In the genomic region with DNA sequence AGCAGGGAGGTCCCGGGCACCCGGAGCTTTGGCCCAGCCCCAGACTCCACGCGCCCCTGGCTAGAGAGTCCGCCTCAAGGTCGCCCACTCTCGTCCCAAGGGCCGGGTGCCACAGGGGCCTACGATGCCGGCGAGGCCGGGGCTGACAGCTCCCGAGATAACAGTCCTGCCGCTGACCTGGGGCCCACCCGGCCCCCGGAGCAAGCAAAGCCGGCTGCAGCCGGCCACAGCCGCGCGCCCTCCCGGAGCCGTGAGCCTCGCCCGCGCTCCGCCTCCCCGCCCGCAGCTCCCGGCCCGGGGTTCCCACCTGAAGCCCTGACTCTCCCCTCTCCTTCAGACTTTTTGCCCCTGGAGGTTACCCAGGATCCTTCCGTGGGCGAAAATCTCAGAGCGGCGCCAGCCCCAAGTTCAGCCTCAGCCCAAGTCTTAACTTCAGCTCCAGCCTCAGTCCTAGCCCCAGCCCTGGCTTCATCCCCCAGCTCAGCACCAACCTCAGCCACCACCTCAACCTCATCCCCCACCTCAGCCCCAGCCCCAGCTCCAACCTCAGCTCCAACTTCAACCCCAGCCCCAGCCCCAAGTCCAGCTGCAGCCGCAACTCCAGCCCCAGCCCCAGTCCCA, we compare ENCODE assay signal across 3 cellular contexts.
TF ChIP-seq lines count a peak whose summit lies in the region.

No MANE protein-coding gene starts in this region.

TF ChIP-seq in SK-N-SH, 30 proteins besides CTCF, POLR2A, EP300 and RAD21:
- TF ChIP-seq NRF1 (IDR thresholded peaks at IDR 0.05; ENCODE audit: low read depth, low read length) (no peak), ELF1 (IDR thresholded peaks at IDR 0.05) (no peak), TAF1 (IDR thresholded peaks at IDR 0.05; ENCODE audit: borderline replicate concordance, low read depth, low read length) (no peak)
TF ChIP-seq in SK-N-SH: peak in this region for 0.

TF ChIP-seq in SK-N-SH treated with all-trans-retinoic acid at 6 μM for 48 hours, 23 proteins besides CTCF, POLR2A, EP300 and RAD21:
- no peak for TF ChIP-seq SNAI2 (CRISPR knock-in tag; IDR thresholded peaks at IDR 0.05)
- no peak for TF ChIP-seq CSDC2 (CRISPR knock-in tag; IDR thresholded peaks at IDR 0.05)
- TF ChIP-seq PPARA (CRISPR knock-in tag; IDR thresholded peaks at IDR 0.05; ENCODE audit: borderline replicate concordance): no peak

TF ChIP-seq in K562, 482 proteins besides CTCF, POLR2A, EP300 and RAD21 (continues in another document):
- no peak for TF ChIP-seq HIVEP1 (CRISPR knock-in tag; IDR thresholded peaks at IDR 0.05)
- no peak for TF ChIP-seq ERF (CRISPR knock-in tag; IDR thresholded peaks at IDR 0.05)
- TF ChIP-seq LEF1 (IDR thresholded peaks at IDR 0.05): no peak
- no peak for TF ChIP-seq TEAD2 (tag; IDR thresholded peaks at IDR 0.05)
- no peak for TF ChIP-seq ZNF696 (CRISPR knock-in tag; conservative IDR thresholded peaks at IDR 0.05)
- TF ChIP-seq SREBF2 (CRISPR knock-in tag; IDR thresholded peaks at IDR 0.05): no peak
- TF ChIP-seq, protein P1, sequence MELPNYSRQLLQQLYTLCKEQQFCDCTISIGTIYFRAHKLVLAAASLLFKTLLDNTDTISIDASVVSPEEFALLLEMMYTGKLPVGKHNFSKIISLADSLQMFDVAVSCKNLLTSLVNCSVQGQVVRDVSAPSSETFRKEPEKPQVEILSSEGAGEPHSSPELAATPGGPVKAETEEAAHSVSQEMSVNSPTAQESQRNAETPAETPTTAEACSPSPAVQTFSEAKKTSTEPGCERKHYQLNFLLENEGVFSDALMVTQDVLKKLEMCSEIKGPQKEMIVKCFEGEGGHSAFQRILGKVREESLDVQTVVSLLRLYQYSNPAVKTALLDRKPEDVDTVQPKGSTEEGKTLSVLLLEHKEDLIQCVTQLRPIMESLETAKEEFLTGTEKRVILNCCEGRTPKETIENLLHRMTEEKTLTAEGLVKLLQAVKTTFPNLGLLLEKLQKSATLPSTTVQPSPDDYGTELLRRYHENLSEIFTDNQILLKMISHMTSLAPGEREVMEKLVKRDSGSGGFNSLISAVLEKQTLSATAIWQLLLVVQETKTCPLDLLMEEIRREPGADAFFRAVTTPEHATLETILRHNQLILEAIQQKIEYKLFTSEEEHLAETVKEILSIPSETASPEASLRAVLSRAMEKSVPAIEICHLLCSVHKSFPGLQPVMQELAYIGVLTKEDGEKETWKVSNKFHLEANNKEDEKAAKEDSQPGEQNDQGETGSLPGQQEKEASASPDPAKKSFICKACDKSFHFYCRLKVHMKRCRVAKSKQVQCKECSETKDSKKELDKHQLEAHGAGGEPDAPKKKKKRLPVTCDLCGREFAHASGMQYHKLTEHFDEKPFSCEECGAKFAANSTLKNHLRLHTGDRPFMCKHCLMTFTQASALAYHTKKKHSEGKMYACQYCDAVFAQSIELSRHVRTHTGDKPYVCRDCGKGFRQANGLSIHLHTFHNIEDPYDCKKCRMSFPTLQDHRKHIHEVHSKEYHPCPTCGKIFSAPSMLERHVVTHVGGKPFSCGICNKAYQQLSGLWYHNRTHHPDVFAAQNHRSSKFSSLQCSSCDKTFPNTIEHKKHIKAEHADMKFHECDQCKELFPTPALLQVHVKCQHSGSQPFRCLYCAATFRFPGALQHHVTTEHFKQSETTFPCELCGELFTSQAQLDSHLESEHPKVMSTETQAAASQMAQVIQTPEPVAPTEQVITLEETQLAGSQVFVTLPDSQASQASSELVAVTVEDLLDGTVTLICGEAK (IDR thresholded peaks at IDR 0.05): no peak
- TF ChIP-seq, protein P1 (CRISPR knock-in tag; IDR thresholded peaks at IDR 0.05): no peak
- TF ChIP-seq BRCA1 (IDR thresholded peaks at IDR 0.05): no peak
- TF ChIP-seq BRCA1 (CRISPR knock-in tag; IDR thresholded peaks at IDR 0.05): no peak
- no peak for TF ChIP-seq TGIF2 (CRISPR knock-in tag; IDR thresholded peaks at IDR 0.05)
- no peak for TF ChIP-seq BCOR (IDR thresholded peaks at IDR 0.05)
- TF ChIP-seq ZNF780A (CRISPR knock-in tag; IDR thresholded peaks at IDR 0.05): no peak
- no peak for TF ChIP-seq NCOA6 (IDR thresholded peaks at IDR 0.05)
- TF ChIP-seq, protein P2, sequence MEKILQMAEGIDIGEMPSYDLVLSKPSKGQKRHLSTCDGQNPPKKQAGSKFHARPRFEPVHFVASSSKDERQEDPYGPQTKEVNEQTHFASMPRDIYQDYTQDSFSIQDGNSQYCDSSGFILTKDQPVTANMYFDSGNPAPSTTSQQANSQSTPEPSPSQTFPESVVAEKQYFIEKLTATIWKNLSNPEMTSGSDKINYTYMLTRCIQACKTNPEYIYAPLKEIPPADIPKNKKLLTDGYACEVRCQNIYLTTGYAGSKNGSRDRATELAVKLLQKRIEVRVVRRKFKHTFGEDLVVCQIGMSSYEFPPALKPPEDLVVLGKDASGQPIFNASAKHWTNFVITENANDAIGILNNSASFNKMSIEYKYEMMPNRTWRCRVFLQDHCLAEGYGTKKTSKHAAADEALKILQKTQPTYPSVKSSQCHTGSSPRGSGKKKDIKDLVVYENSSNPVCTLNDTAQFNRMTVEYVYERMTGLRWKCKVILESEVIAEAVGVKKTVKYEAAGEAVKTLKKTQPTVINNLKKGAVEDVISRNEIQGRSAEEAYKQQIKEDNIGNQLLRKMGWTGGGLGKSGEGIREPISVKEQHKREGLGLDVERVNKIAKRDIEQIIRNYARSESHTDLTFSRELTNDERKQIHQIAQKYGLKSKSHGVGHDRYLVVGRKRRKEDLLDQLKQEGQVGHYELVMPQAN (IDR thresholded peaks at IDR 0.05; ENCODE audit: borderline replicate concordance): no peak
- TF ChIP-seq, protein P3, sequence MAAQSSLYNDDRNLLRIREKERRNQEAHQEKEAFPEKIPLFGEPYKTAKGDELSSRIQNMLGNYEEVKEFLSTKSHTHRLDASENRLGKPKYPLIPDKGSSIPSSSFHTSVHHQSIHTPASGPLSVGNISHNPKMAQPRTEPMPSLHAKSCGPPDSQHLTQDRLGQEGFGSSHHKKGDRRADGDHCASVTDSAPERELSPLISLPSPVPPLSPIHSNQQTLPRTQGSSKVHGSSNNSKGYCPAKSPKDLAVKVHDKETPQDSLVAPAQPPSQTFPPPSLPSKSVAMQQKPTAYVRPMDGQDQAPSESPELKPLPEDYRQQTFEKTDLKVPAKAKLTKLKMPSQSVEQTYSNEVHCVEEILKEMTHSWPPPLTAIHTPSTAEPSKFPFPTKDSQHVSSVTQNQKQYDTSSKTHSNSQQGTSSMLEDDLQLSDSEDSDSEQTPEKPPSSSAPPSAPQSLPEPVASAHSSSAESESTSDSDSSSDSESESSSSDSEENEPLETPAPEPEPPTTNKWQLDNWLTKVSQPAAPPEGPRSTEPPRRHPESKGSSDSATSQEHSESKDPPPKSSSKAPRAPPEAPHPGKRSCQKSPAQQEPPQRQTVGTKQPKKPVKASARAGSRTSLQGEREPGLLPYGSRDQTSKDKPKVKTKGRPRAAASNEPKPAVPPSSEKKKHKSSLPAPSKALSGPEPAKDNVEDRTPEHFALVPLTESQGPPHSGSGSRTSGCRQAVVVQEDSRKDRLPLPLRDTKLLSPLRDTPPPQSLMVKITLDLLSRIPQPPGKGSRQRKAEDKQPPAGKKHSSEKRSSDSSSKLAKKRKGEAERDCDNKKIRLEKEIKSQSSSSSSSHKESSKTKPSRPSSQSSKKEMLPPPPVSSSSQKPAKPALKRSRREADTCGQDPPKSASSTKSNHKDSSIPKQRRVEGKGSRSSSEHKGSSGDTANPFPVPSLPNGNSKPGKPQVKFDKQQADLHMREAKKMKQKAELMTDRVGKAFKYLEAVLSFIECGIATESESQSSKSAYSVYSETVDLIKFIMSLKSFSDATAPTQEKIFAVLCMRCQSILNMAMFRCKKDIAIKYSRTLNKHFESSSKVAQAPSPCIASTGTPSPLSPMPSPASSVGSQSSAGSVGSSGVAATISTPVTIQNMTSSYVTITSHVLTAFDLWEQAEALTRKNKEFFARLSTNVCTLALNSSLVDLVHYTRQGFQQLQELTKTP (IDR thresholded peaks at IDR 0.05; ENCODE audit: low read depth in 1 of 2, partially characterized antibody in 2 of 2): no peak
- TF ChIP-seq, protein P4, sequence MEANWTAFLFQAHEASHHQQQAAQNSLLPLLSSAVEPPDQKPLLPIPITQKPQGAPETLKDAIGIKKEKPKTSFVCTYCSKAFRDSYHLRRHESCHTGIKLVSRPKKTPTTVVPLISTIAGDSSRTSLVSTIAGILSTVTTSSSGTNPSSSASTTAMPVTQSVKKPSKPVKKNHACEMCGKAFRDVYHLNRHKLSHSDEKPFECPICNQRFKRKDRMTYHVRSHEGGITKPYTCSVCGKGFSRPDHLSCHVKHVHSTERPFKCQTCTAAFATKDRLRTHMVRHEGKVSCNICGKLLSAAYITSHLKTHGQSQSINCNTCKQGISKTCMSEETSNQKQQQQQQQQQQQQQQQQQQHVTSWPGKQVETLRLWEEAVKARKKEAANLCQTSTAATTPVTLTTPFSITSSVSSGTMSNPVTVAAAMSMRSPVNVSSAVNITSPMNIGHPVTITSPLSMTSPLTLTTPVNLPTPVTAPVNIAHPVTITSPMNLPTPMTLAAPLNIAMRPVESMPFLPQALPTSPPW (CRISPR knock-in tag; IDR thresholded peaks at IDR 0.05): peak; percentile 29
- TF ChIP-seq ELF4 (CRISPR knock-in tag; IDR thresholded peaks at IDR 0.05): no peak
- TF ChIP-seq POLR2G (IDR thresholded peaks at IDR 0.05; ENCODE audit: low read depth, low read length): peak; percentile 22; the same call in 1 of the 2 replicates
- TF ChIP-seq CXXC5 (CRISPR knock-in tag; IDR thresholded peaks at IDR 0.05): peak; percentile 47; the same call in 1 of the 2 replicates
- TF ChIP-seq XRCC3 (IDR thresholded peaks at IDR 0.05): no peak
- TF ChIP-seq ZFX (CRISPR knock-in tag; IDR thresholded peaks at IDR 0.05): peak; percentile 29; the same call in 1 of the 2 replicates
- no peak for TF ChIP-seq ZNF75A (CRISPR knock-in tag; IDR thresholded peaks at IDR 0.05)
- no peak for TF ChIP-seq TSC22D4 (tag; IDR thresholded peaks at IDR 0.05)
- TF ChIP-seq, protein P5, sequence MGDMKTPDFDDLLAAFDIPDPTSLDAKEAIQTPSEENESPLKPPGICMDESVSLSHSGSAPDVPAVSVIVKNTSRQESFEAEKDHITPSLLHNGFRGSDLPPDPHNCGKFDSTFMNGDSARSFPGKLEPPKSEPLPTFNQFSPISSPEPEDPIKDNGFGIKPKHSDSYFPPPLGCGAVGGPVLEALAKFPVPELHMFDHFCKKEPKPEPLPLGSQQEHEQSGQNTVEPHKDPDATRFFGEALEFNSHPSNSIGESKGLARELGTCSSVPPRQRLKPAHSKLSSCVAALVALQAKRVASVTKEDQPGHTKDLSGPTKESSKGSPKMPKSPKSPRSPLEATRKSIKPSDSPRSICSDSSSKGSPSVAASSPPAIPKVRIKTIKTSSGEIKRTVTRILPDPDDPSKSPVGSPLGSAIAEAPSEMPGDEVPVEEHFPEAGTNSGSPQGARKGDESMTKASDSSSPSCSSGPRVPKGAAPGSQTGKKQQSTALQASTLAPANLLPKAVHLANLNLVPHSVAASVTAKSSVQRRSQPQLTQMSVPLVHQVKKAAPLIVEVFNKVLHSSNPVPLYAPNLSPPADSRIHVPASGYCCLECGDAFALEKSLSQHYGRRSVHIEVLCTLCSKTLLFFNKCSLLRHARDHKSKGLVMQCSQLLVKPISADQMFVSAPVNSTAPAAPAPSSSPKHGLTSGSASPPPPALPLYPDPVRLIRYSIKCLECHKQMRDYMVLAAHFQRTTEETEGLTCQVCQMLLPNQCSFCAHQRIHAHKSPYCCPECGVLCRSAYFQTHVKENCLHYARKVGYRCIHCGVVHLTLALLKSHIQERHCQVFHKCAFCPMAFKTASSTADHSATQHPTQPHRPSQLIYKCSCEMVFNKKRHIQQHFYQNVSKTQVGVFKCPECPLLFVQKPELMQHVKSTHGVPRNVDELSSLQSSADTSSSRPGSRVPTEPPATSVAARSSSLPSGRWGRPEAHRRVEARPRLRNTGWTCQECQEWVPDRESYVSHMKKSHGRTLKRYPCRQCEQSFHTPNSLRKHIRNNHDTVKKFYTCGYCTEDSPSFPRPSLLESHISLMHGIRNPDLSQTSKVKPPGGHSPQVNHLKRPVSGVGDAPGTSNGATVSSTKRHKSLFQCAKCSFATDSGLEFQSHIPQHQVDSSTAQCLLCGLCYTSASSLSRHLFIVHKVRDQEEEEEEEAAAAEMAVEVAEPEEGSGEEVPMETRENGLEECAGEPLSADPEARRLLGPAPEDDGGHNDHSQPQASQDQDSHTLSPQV (IDR thresholded peaks at IDR 0.05): no peak
- TF ChIP-seq ZNF212 (CRISPR knock-in tag; IDR thresholded peaks at IDR 0.05): no peak
- TF ChIP-seq MBD2 (IDR thresholded peaks at IDR 0.05; ENCODE audit: borderline replicate concordance, low read depth): no peak
- no peak for TF ChIP-seq COPS2 (conservative IDR thresholded peaks at IDR 0.05)
- TF ChIP-seq RBFOX2 (IDR thresholded peaks at IDR 0.05; ENCODE audit: low read depth, low read length): peak; percentile 34; the same call in 1 of the 2 replicates
- TF ChIP-seq, protein P6, sequence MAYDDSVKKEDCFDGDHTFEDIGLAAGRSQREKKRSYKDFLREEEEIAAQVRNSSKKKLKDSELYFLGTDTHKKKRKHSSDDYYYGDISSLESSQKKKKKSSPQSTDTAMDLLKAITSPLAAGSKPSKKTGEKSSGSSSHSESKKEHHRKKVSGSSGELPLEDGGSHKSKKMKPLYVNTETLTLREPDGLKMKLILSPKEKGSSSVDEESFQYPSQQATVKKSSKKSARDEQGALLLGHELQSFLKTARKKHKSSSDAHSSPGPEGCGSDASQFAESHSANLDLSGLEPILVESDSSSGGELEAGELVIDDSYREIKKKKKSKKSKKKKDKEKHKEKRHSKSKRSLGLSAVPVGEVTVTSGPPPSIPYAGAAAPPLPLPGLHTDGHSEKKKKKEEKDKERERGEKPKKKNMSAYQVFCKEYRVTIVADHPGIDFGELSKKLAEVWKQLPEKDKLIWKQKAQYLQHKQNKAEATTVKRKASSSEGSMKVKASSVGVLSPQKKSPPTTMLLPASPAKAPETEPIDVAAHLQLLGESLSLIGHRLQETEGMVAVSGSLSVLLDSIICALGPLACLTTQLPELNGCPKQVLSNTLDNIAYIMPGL (CRISPR knock-in tag; IDR thresholded peaks at IDR 0.05): no peak
- TF ChIP-seq SLC30A9 (CRISPR knock-in tag; IDR thresholded peaks at IDR 0.05): no peak
- TF ChIP-seq FOXJ2 (tag; IDR thresholded peaks at IDR 0.05): no peak
- TF ChIP-seq L3MBTL2 (IDR thresholded peaks at IDR 0.05): peak; percentile 33; the same call in 1 of the 2 replicates
